In the genomic region with DNA sequence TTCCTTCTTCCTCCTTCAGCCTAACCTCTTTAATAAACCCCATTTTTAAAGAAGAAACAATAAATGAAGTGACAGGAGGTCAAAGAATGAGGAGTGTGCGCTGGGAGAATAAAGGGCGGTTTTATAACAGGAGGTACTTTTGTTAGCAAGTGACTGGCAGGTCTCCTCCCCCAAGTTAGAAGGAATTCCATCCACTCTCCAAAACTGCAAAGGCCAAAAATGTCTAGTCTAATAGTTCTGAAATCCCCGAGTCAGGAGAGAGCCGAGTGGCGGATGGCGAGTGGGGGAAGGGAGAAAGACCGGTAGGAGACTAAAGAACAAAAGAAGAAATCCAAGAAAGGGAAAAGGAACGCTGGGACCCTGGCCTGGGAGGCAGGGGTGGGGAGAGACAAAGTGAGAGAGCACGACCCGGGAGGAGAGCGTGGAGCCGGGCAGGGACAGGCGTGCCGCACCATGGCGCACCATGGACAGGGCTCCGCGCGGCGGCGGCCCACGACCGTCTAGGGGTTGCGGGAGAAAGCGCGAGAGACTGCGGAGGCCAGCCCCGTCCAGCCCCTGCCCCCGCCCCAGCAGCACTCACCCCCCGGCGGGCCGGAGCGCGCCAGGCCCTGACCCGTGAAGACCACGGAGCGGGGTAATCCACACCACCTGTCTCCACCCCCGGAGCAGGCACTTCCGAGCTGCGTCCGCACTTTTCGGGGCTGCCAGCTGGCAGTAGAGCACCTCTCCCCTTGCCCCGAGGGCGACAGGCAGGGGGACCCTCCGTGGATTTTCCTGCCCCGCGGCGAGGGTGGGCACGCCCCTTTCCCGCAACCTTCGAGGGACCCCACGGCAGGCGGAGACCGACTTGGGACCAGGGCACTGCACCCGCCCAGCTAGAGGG, we compare ENCODE assay signal across 1 cellular context.
TF ChIP-seq lines count a peak whose summit lies in the region.

No MANE protein-coding gene starts in this region.

TF ChIP-seq in HepG2, 621 proteins besides CTCF, POLR2A, EP300 and RAD21 (continued from another document):
- TF ChIP-seq GZF1 (CRISPR knock-in tag; IDR thresholded peaks at IDR 0.05) (no peak), ZNF263 (CRISPR knock-in tag; IDR thresholded peaks at IDR 0.05) (0 out of 2 replicates have a peak, but pooled peaks have one; percentile 17), ATAD3A (CRISPR knock-in tag; IDR thresholded peaks at IDR 0.05) (no peak)
- TF ChIP-seq, protein P1, sequence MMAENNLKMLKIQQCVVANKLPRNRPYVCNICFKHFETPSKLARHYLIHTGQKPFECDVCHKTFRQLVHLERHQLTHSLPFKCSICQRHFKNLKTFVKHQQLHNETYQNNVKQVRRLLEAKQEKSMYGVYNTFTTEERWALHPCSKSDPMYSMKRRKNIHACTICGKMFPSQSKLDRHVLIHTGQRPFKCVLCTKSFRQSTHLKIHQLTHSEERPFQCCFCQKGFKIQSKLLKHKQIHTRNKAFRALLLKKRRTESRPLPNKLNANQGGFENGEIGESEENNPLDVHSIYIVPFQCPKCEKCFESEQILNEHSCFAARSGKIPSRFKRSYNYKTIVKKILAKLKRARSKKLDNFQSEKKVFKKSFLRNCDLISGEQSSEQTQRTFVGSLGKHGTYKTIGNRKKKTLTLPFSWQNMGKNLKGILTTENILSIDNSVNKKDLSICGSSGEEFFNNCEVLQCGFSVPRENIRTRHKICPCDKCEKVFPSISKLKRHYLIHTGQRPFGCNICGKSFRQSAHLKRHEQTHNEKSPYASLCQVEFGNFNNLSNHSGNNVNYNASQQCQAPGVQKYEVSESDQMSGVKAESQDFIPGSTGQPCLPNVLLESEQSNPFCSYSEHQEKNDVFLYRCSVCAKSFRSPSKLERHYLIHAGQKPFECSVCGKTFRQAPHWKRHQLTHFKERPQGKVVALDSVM (CRISPR knock-in tag; IDR thresholded peaks at IDR 0.05): no peak
- TF ChIP-seq, protein P2, sequence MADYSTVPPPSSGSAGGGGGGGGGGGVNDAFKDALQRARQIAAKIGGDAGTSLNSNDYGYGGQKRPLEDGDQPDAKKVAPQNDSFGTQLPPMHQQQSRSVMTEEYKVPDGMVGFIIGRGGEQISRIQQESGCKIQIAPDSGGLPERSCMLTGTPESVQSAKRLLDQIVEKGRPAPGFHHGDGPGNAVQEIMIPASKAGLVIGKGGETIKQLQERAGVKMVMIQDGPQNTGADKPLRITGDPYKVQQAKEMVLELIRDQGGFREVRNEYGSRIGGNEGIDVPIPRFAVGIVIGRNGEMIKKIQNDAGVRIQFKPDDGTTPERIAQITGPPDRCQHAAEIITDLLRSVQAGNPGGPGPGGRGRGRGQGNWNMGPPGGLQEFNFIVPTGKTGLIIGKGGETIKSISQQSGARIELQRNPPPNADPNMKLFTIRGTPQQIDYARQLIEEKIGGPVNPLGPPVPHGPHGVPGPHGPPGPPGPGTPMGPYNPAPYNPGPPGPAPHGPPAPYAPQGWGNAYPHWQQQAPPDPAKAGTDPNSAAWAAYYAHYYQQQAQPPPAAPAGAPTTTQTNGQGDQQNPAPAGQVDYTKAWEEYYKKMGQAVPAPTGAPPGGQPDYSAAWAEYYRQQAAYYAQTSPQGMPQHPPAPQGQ (CRISPR knock-in tag; IDR thresholded peaks at IDR 0.05; ENCODE audit: borderline replicate concordance): no peak
